ENCODE assay signal across 8 cellular contexts in genomic region chr3:195905970-195906864, GRCh38. TPM values are rescaled to one million over a fixed set of nuclear protein-coding genes. Genes with fewer than 3 reads are reported as not detected.
DNase-seq lines count a peak whose midpoint lies in the region; ATAC-seq and TF ChIP-seq lines count a peak whose summit lies in the region.

No MANE protein-coding gene starts in this region.

- peak overlapping the region; percentile 64 for H3K4me3 Mint-ChIP-seq in glutamatergic neuron (ENCODE audit: unreplicated experiment)

- H3K4me1 ChIP-seq in right atrium auricular region (peaks cover 0 to 52% of the 10 kb centered on the region in 2 donors), vagina (peaks cover 45% of the 10 kb centered on the region)

- TF ChIP-seq CTCF in right atrium auricular region (IDR thresholded peaks at IDR 0.05): no peak
- no peak for TF ChIP-seq CTCF in VCaP (conservative IDR thresholded peaks at IDR 0.05)
- TF ChIP-seq CTCF in glutamatergic neuron (IDR thresholded peaks at IDR 0.05; ENCODE audit: partially characterized antibody, unreplicated experiment): no peak
- no peak for TF ChIP-seq CTCF in vagina (IDR thresholded peaks at IDR 0.05)

- H3K36me3 Mint-ChIP-seq in glutamatergic neuron (ENCODE audit: unreplicated experiment): no peaks in the 10 kb centered on the region

- ATAC-seq in left cardiac atrium (no peak), HG02678 (IDR thresholded peaks at IDR 0.05; ENCODE audit: unreplicated experiment) (no peak), HG02610 (IDR thresholded peaks at IDR 0.05; ENCODE audit: unreplicated experiment) (no peak), HG03097 (IDR thresholded peaks at IDR 0.05; ENCODE audit: low FRiP score, unreplicated experiment) (no peak)

- TF ChIP-seq POLR2A in vagina (IDR thresholded peaks at IDR 0.05): no peak

- H3K27me3 ChIP-seq in right atrium auricular region (no peaks in the 10 kb centered on the region), vagina (no peaks in the 10 kb centered on the region)

- H3K27me3 Mint-ChIP-seq in glutamatergic neuron (ENCODE audit: unreplicated experiment): peaks cover 3% of the 10 kb centered on the region

- H3K9me3 ChIP-seq in right atrium auricular region: no peaks in the 10 kb centered on the region
- H3K9me3 ChIP-seq in vagina: no peaks in the 10 kb centered on the region

- H3K4me3 ChIP-seq in right atrium auricular region (peak overlapping the region; percentile 12 to 79), vagina (peak overlapping the region; percentile 57 to 95)

- H3K36me3 ChIP-seq in right atrium auricular region (no peaks in the 10 kb centered on the region), vagina (no peaks in the 10 kb centered on the region)

- peaks cover 16% of the 10 kb centered on the region for H3K4me1 Mint-ChIP-seq in glutamatergic neuron (ENCODE audit: low read depth, unreplicated experiment)

- DNase-seq in right atrium auricular region (ENCODE audit: low spot score): no peak
- no peak for DNase-seq in left cardiac atrium
- DNase-seq in glutamatergic neuron: no peak
- DNase-seq in vagina (ENCODE audit: extremely low spot score in 2 of 2): no peak

- peak overlapping the region; percentile 81 to 92 for H3K27ac ChIP-seq in right atrium auricular region
- peak overlapping the region; percentile 96 for H3K27ac ChIP-seq in VCaP
- peak overlapping the region; percentile 67 for H3K27ac ChIP-seq in vagina

- peak overlapping the region; percentile 54 for H3K27ac Mint-ChIP-seq in glutamatergic neuron (ENCODE audit: unreplicated experiment)

- H3K9me3 Mint-ChIP-seq in glutamatergic neuron (ENCODE audit: unreplicated experiment): peaks cover 5% of the 10 kb centered on the region

- intact Hi-C loops in left cardiac atrium (cut with DNase I) (no loop called here), vagina (cut with DNase I) (no loop called here)

RNA-seq across cellular contexts. Expression of gene TNK2, which starts 2.1 kb away (rescaled TPM):
- total RNA-seq in right atrium auricular region: 10 to 100 TPM; 26.5 to 38.6 TPM
- total RNA-seq in left cardiac atrium: 10 to 100 TPM; 47.6 to 50.4 TPM
- 46.2 TPM for total RNA-seq in glutamatergic neuron (ENCODE audit: unreplicated experiment)
- 41.5 TPM for total RNA-seq in vagina
